In genomic region chr16:79679334-79679733, GRCh38 we compare ENCODE assay signal across 33 cellular contexts.
"Had no signal": no experiment of that assay in that cellular context is flagged by ENCODE, and none has a peak within 500 bp of the region (broad histone marks: within the 10 kb centered on the region; RNA-seq: fewer than 3 reads in every experiment).

No MANE protein-coding gene starts in this region.

- ATAC-seq: activated CD8-positive, alpha-beta T cell treated with anti-CD3 and anti-CD28 coated beads for 36 hours; activated naive CD4-positive, alpha-beta T cell treated with anti-CD3 and anti-CD28 coated beads, Interleukin-2, amount 50 U/mL, for 72 hours; activated T-cell treated with anti-CD3 and anti-CD28 coated beads, Interleukin-2, amount 50 U/mL, for 4 hours; activated T-cell treated with anti-CD3 and anti-CD28 coated beads, Interleukin-2, amount 50 U/mL, for 72 hours; activated T-helper 17 cell treated with anti-CD3 and anti-CD28 coated beads, Interleukin-2, amount 50 U/mL, for 72 hours; body of pancreas had no signal

- H3K36me3 ChIP-seq: adrenal gland, brain microvascular endothelial cell, breast epithelium had no signal

- H3K4me1 ChIP-seq: adrenal gland, body of pancreas, breast epithelium had no signal

- FAIRE-seq: astrocyte, TTC549 had no signal

- DNase-seq: activated B cell treated with CpG ODN at 0.5 μM for 24 hours; activated CD4-positive, alpha-beta memory T cell treated with anti-CD3 and anti-CD28 coated beads for 36 hours; activated CD4-positive, alpha-beta T cell treated with anti-CD3 and anti-CD28 coated beads for 4 hours; activated CD4-positive, alpha-beta T cell treated with anti-CD3 and anti-CD28 coated beads, Interleukin-2, amount 10 ng/mL, durations not matched to agents 24 days and 14 days; activated CD4-positive, alpha-beta T cell treated with anti-CD3 and anti-CD28 coated beads, Interleukin-2, amount 50 U/mL, for 1 hour; activated CD4-positive, alpha-beta T cell treated with anti-CD3 and anti-CD28 coated beads, Interleukin-2, amount 50 U/mL, for 4 hours; activated CD4-positive, CD25-positive, alpha-beta regulatory T cell treated with anti-CD3 and anti-CD28 coated beads, Interleukin-2, amount 50 U/mL, for 72 hours; activated CD8-positive, alpha-beta memory T cell treated with anti-CD3 and anti-CD28 coated beads, Interleukin-2, amount 50 U/mL, for 4 hours; activated CD8-positive, alpha-beta T cell treated with anti-CD3 and anti-CD28 coated beads for 36 hours; activated effector memory CD4-positive, alpha-beta T cell treated with anti-CD3 and anti-CD28 coated beads, Interleukin-2, amount 50 U/mL, for 16 hours; activated gamma-delta T cell treated with Interleukin-2 at 50 U/mL for 16 hours; activated naive CD4-positive, alpha-beta T cell; activated naive CD4-positive, alpha-beta T cell treated with anti-CD3 and anti-CD28 coated beads for 36 hours; activated naive CD4-positive, alpha-beta T cell treated with anti-CD3 and anti-CD28 coated beads, Interleukin-2, amount 50 U/mL, for 16 hours; activated naive CD8-positive, alpha-beta T cell treated with anti-CD3 and anti-CD28 coated beads for 36 hours; activated T-cell treated with anti-CD3 and anti-CD28 coated beads for 4 hours; activated T-cell treated with anti-CD3 and anti-CD28 coated beads, Interleukin-2, amount 50 U/mL, for 1 hour; activated T-cell treated with anti-CD3 and anti-CD28 coated beads, Interleukin-2, amount 50 U/mL, for 4 hours; activated T-cell treated with anti-CD3 and anti-CD28 coated beads, Interleukin-2, amount 50 U/mL, for 72 hours; adrenal gland; amniotic stem cell; aorta; body of pancreas; brain microvascular endothelial cell; central memory CD4-positive, alpha-beta T cell; T-helper 2 cell; T-helper 9 cell had no signal

- H3K4me3 ChIP-seq: adrenal gland, body of pancreas, breast epithelium had no signal

- H3K27me3 ChIP-seq: adrenal gland, body of pancreas, brain microvascular endothelial cell, breast epithelium had no signal

- H3K27ac ChIP-seq: adrenal gland, body of pancreas, brain microvascular endothelial cell, breast epithelium, VCaP had no signal

- H3K9me3 ChIP-seq: adrenal gland, body of pancreas, breast epithelium had no signal
